Comparison of ENCODE assay signal across 9 cellular contexts in the genomic region with DNA sequence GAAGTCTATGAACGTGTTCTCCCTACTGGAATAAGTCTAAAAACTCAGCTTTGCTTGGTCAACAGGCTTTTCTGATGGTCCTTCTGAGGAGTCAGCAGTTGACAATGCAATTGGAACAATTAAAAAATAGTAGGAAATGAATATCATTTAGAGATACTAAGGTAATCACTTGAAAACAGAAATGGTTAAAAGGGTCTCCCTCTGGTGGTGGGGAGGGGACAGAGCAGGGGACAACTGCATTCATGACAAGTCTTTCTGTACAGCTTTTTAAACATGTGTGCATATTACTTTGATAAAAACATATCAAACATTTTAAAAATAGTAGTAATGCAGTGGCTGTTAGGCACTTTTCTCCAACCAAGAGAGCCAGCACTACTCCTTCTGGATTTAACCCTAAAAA.
A peak's percentile ranks its signal among the peaks of the same experiment; 100 is the strongest.
DNase-seq lines count a peak whose midpoint lies in the region; ATAC-seq and TF ChIP-seq lines count a peak whose summit lies in the region.
"Had no signal": no experiment of that assay in that cellular context is flagged by ENCODE, and none has a peak within 500 bp of the region (broad histone marks: within the 10 kb centered on the region; RNA-seq: fewer than 3 reads in every experiment).

No MANE protein-coding gene starts in this region.

- no peak overlapping the region for H3K4me3 ChIP-seq in hepatocyte
- H3K4me3 ChIP-seq: lung had no signal

- no peaks in the 10 kb centered on the region for H3K9me2 ChIP-seq in hepatocyte (replicated peaks; ENCODE audit: insufficient read depth)

- DNase-seq in EL (peak; percentile 1), RKO (ENCODE audit: low spot score) (peak; percentile 42), hepatocyte (ENCODE audit: low spot score) (peak; percentile 15), nucleus accumbens (lab: John Stamatoyannopoulos, UW) (no peak), left lobe of liver (ENCODE audit: low spot score) (no peak)

- no peaks in the 10 kb centered on the region for H3K4me1 ChIP-seq in hepatocyte (ENCODE audit: insufficient read depth)

- no peak overlapping the region for H3K27ac ChIP-seq in hepatocyte

- peak; percentile 57 for TF ChIP-seq CTCF in hepatocyte (IDR thresholded peaks at IDR 0.05; ENCODE audit: poor library complexity)

- no peaks in the 10 kb centered on the region for H3K36me3 ChIP-seq in hepatocyte (replicated peaks; ENCODE audit: insufficient read depth, low read depth)

- H3K9me3 ChIP-seq in hepatocyte (ENCODE audit: low read depth): no peaks in the 10 kb centered on the region

- H4K20me1 ChIP-seq in hepatocyte (ENCODE audit: insufficient read depth, poor library complexity, severe bottlenecking): no peaks in the 10 kb centered on the region

- no peaks in the 10 kb centered on the region for H3K27me3 ChIP-seq in hepatocyte

- H2AFZ ChIP-seq in hepatocyte: no peak overlapping the region

- 83% methylated on average over 1 of the region's 1 CpG for whole genome bisulfite sequencing in hepatocyte (ENCODE audit: low lambda C conversion rate, missing lambda C conversion rate)

- no peaks in the 10 kb centered on the region for H3K79me2 ChIP-seq in hepatocyte

- no peak overlapping the region for H3K4me2 ChIP-seq in hepatocyte

- ATAC-seq in GM21529 (IDR thresholded peaks at IDR 0.05; ENCODE audit: unreplicated experiment) (peak; percentile 52), left lobe of liver (no peak), HG03521 (IDR thresholded peaks at IDR 0.05; ENCODE audit: unreplicated experiment) (no peak), GM21619 (IDR thresholded peaks at IDR 0.05; ENCODE audit: unreplicated experiment) (no peak)

Comparison
In these comparisons a context has a peak if more than half of its experiments do, and no peak if none do; other contexts are left out.
1. DNase-seq: peak in EL (single experiment), RKO (single experiment) and hepatocyte (single experiment); none in nucleus accumbens (0 of 56) and left lobe of liver (single experiment).